11 cellular contexts compared by ENCODE assay signal in the genomic region with DNA sequence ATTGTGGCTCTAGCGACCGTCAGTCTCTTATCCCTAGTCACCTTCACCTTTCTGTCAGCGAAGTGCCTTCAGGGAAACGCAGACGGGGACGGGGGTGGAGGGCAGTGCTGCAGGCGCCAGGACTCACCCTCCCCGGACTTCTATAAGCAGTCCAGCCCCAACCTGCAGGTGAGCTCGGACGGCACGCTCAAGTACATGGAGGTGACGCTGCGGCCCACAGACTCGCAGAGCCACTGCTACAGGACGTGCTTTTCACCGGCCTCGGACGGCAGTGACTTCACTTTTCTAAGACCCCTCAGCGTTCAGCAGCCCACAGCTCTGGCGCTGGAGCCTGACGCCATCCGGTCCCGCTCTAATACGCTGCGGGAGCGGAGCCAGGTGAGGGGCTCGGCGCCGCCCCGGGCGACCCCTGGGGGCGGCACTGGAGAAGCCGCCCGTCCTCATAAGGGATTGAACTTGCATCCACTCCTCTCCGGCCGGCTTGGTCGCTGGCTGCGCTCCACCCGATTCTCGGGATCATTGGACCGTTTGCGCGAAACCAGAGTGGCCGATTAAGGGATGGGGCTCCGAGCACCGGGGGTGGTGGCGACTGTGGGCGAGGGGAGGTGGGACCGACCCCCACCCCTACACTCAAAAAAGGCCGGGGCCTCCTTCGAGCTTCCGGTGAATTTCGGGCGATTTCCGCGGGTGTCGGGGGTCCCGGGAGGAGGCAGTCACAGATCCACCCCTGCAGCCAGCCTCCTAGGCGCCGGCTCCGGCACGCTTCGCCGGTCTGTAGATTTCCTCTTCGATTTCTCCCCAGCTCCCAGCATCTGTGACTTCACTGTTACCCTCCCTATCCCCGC. TPM values are rescaled to one million over a fixed set of nuclear protein-coding genes. Genes with fewer than 3 reads are reported as not detected.
DNase-seq lines count a peak whose midpoint lies in the region; ATAC-seq and TF ChIP-seq lines count a peak whose summit lies in the region.
"Had no signal": no experiment of that assay in that cellular context is flagged by ENCODE, and none has a peak within 500 bp of the region (broad histone marks: within the 10 kb centered on the region; RNA-seq: fewer than 3 reads in every experiment).

No MANE protein-coding gene starts in this region.

- H3K27ac ChIP-seq in stomach = no peak overlapping the region
- H3K27ac ChIP-seq: colonic mucosa, prostate gland had no signal

- POLR2A ChIA-PET in activated CD4-positive, alpha-beta memory T cell treated with anti-CD3 and anti-CD28 coated beads for 36 hours (lab: Charles Lee) = no interaction called here
- POLR2A ChIA-PET in activated CD4-positive, alpha-beta memory T cell treated with anti-CD3 and anti-CD28 coated beads, Interleukin-2, amount 10 ng/mL, durations not matched to agents 7 days and 5 days (lab: Charles Lee) = no interaction called here
- POLR2A ChIA-PET in GM10248 (lab: Yijun Ruan, JAX) = no interaction called here

- no peak for TF ChIP-seq CTCF in stomach (IDR thresholded peaks at IDR 0.05)
- TF ChIP-seq CTCF in GM10248 (IDR thresholded peaks at IDR 0.05; ENCODE audit: control extremely low read depth, extremely low read depth, low read depth, missing control alignments) = no peak

- H3K4me1 Mint-ChIP-seq in activated CD4-positive, alpha-beta memory T cell treated with anti-CD3 and anti-CD28 coated beads for 36 hours (ENCODE audit: low read depth) = peaks cover 12% of the 10 kb centered on the region
- H3K4me1 Mint-ChIP-seq in activated CD4-positive, alpha-beta memory T cell treated with anti-CD3 and anti-CD28 coated beads, Interleukin-2, amount 10 ng/mL, durations not matched to agents 7 days and 5 days = peaks cover 8% of the 10 kb centered on the region

- H3K4me3 ChIP-seq in stomach = peak overlapping the region in 3 of 4 donors; percentile 2 to 39 (median 23)
- H3K4me3 ChIP-seq: colonic mucosa, prostate gland had no signal

- no peaks in the 10 kb centered on the region for H3K9me3 Mint-ChIP-seq in activated CD4-positive, alpha-beta memory T cell treated with anti-CD3 and anti-CD28 coated beads for 36 hours
- no peaks in the 10 kb centered on the region for H3K9me3 Mint-ChIP-seq in activated CD4-positive, alpha-beta memory T cell treated with anti-CD3 and anti-CD28 coated beads, Interleukin-2, amount 10 ng/mL, durations not matched to agents 7 days and 5 days

- peak overlapping the region; percentile 60 for H3K4me3 Mint-ChIP-seq in activated CD4-positive, alpha-beta memory T cell treated with anti-CD3 and anti-CD28 coated beads for 36 hours
- no peak overlapping the region for H3K4me3 Mint-ChIP-seq in activated CD4-positive, alpha-beta memory T cell treated with anti-CD3 and anti-CD28 coated beads, Interleukin-2, amount 10 ng/mL, durations not matched to agents 7 days and 5 days

- H3K36me3 Mint-ChIP-seq in activated CD4-positive, alpha-beta memory T cell treated with anti-CD3 and anti-CD28 coated beads for 36 hours = no peaks in the 10 kb centered on the region
- no peaks in the 10 kb centered on the region for H3K36me3 Mint-ChIP-seq in activated CD4-positive, alpha-beta memory T cell treated with anti-CD3 and anti-CD28 coated beads, Interleukin-2, amount 10 ng/mL, durations not matched to agents 7 days and 5 days (ENCODE audit: low read depth)

- DNase-seq in activated CD4-positive, alpha-beta memory T cell treated with anti-CD3 and anti-CD28 coated beads for 36 hours = no peak
- DNase-seq in activated CD4-positive, alpha-beta memory T cell treated with anti-CD3 and anti-CD28 coated beads, Interleukin-2, amount 10 ng/mL, durations not matched to agents 7 days and 5 days = no peak
- DNase-seq in ecto neural progenitor cell (ENCODE audit: low spot score) (peak; percentile 55), stomach (no peak), GM10248 (ENCODE audit: extremely low spot score) (no peak), RKO (ENCODE audit: low spot score) (no peak)
- DNase-seq: colonic mucosa had no signal

- H3K4me1 ChIP-seq in stomach = peaks cover 12 to 50% (median 30%) of the 10 kb centered on the region in 4 donors
- H3K4me1 ChIP-seq: colonic mucosa, prostate gland had no signal

- peaks cover 0 to 88% (median 28%) of the 10 kb centered on the region in 3 donors for H3K27me3 ChIP-seq in stomach

- TF ChIP-seq POLR2A in stomach (IDR thresholded peaks at IDR 0.05) = no peak

- CTCF ChIA-PET in activated CD4-positive, alpha-beta memory T cell treated with anti-CD3 and anti-CD28 coated beads for 36 hours (lab: Charles Lee) = interaction anchor here (1.5 to 3.1 kb wide), 3 partner anchors 15 to 70 kb away, joined by 4 to 16 read pairs (median 6); no protein-coding TSS in a partner anchor
- CTCF ChIA-PET in activated CD4-positive, alpha-beta memory T cell treated with anti-CD3 and anti-CD28 coated beads, Interleukin-2, amount 10 ng/mL, durations not matched to agents 7 days and 5 days (lab: Charles Lee) = interaction anchor here (1.0 kb wide), 1 partner anchor 21 kb away, joined by 4 read pairs; no protein-coding TSS in a partner anchor
- CTCF ChIA-PET in GM10248 (lab: Yijun Ruan, JAX) = interaction anchor here (1.7 to 4.7 kb wide), 8 partner anchors 11 to 73 kb away, joined by 3 to 31 read pairs (median 10); a partner anchor contains a TSS

- intact Hi-C loops in activated CD4-positive, alpha-beta memory T cell treated with anti-CD3 and anti-CD28 coated beads for 36 hours (cut with micrococcal nuclease) = no loop called here
- intact Hi-C loops in stomach (cut with DNase I; ENCODE audit: low total_unique reads) = no loop called here

- peaks cover 76% of the 10 kb centered on the region for H3K27me3 Mint-ChIP-seq in activated CD4-positive, alpha-beta memory T cell treated with anti-CD3 and anti-CD28 coated beads for 36 hours
- H3K27me3 Mint-ChIP-seq in activated CD4-positive, alpha-beta memory T cell treated with anti-CD3 and anti-CD28 coated beads, Interleukin-2, amount 10 ng/mL, durations not matched to agents 7 days and 5 days = peaks cover 82% of the 10 kb centered on the region

- 19 to 46% (median 30%) methylated on average over 42 to 66 of the region's 66 CpGs for WGBS in stomach, 5 donors

- H3K9me3 ChIP-seq in stomach = peaks cover 0 to 12% (median 0%) of the 10 kb centered on the region in 4 donors
- H3K9me3 ChIP-seq: colonic mucosa, prostate gland had no signal

- peak; percentile 13 for ATAC-seq in HG03095 (IDR thresholded peaks at IDR 0.05; ENCODE audit: unreplicated experiment)
- ATAC-seq in SK-N-SH treated with all-trans-retinoic acid at 6 μM for 48 hours = no peak
- ATAC-seq: Panc1 had no signal

- no peak overlapping the region for H3K27ac Mint-ChIP-seq in activated CD4-positive, alpha-beta memory T cell treated with anti-CD3 and anti-CD28 coated beads for 36 hours
- no peak overlapping the region for H3K27ac Mint-ChIP-seq in activated CD4-positive, alpha-beta memory T cell treated with anti-CD3 and anti-CD28 coated beads, Interleukin-2, amount 10 ng/mL, durations not matched to agents 7 days and 5 days

- peaks cover 0 to 47% (median 6%) of the 10 kb centered on the region in 4 donors for H3K36me3 ChIP-seq in stomach
- H3K36me3 ChIP-seq: colonic mucosa, prostate gland had no signal

- TF ChIP-seq EP300 in stomach (IDR thresholded peaks at IDR 0.05) = no peak

TF ChIP-seq in SK-N-SH treated with all-trans-retinoic acid at 6 μM for 48 hours, 23 proteins besides CTCF, POLR2A, EP300 and RAD21:
- TF ChIP-seq ZC3H10 (CRISPR knock-in tag; IDR thresholded peaks at IDR 0.05) (no peak), ZNF70 (CRISPR knock-in tag; IDR thresholded peaks at IDR 0.05) (no peak), ZNF8 (CRISPR knock-in tag; IDR thresholded peaks at IDR 0.05) (no peak), SNAI2 (CRISPR knock-in tag; IDR thresholded peaks at IDR 0.05) (no peak)
- TF ChIP-seq, protein P1, sequence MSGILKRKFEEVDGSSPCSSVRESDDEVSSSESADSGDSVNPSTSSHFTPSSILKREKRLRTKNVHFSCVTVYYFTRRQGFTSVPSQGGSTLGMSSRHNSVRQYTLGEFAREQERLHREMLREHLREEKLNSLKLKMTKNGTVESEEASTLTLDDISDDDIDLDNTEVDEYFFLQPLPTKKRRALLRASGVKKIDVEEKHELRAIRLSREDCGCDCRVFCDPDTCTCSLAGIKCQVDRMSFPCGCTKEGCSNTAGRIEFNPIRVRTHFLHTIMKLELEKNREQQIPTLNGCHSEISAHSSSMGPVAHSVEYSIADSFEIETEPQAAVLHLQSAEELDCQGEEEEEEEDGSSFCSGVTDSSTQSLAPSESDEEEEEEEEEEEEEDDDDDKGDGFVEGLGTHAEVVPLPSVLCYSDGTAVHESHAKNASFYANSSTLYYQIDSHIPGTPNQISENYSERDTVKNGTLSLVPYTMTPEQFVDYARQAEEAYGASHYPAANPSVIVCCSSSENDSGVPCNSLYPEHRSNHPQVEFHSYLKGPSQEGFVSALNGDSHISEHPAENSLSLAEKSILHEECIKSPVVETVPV (CRISPR knock-in tag; IDR thresholded peaks at IDR 0.05) = no peak

RNA-seq across cellular contexts. Expression of a gene that starts 2.7 kb away (rescaled TPM):
- total RNA-seq in activated CD4-positive, alpha-beta memory T cell treated with anti-CD3 and anti-CD28 coated beads for 36 hours = not detected
- not detected for total RNA-seq in activated CD4-positive, alpha-beta memory T cell treated with anti-CD3 and anti-CD28 coated beads, Interleukin-2, amount 10 ng/mL, durations not matched to agents 7 days and 5 days
- total RNA-seq in stomach = 1 to 10 TPM in 3 of 5 donors, not detected in 2; 2.0 to 3.5 (median 2.7) TPM
- under 1 TPM in 2 of 3 donors, not detected in 1; 0.08 to 0.12 TPM for polyA plus RNA-seq in stomach

RNA-seq across cellular contexts. Expression of a gene that starts 6.7 kb away (rescaled TPM):
- total RNA-seq in activated CD4-positive, alpha-beta memory T cell treated with anti-CD3 and anti-CD28 coated beads for 36 hours = not detected
- total RNA-seq in activated CD4-positive, alpha-beta memory T cell treated with anti-CD3 and anti-CD28 coated beads, Interleukin-2, amount 10 ng/mL, durations not matched to agents 7 days and 5 days = not detected
- 10 to 100 TPM in 1 of 5 donors, 1 to 10 TPM in 2, under 1 TPM in 1, not detected in 1; 0.87 to 15.4 (median 5.0) TPM for total RNA-seq in stomach
- polyA plus RNA-seq in stomach = not detected

RNA-seq across cellular contexts. Expression of a gene that starts 15.8 kb away (rescaled TPM):
- not detected for total RNA-seq in activated CD4-positive, alpha-beta memory T cell treated with anti-CD3 and anti-CD28 coated beads for 36 hours
- total RNA-seq in activated CD4-positive, alpha-beta memory T cell treated with anti-CD3 and anti-CD28 coated beads, Interleukin-2, amount 10 ng/mL, durations not matched to agents 7 days and 5 days = not detected
- 10 to 100 TPM in 4 of 5 donors, 1 to 10 TPM in 1; 7.6 to 35.8 (median 18.8) TPM for total RNA-seq in stomach
- polyA plus RNA-seq in stomach = 10 to 100 TPM; 20.0 to 30.3 (median 29.1) TPM

Comparison
In these comparisons a context has a peak if more than half of its experiments do, and no peak if none do; other contexts are left out.
1. RNA of a gene that starts 15.8 kb away (total RNA-seq): 7.6 to 35.8 TPM in stomach; not detected in activated CD4-positive, alpha-beta memory T cell treated with anti-CD3 and anti-CD28 coated beads, Interleukin-2, amount 10 ng/mL, durations not matched to agents 7 days and 5 days and not detected in activated CD4-positive, alpha-beta memory T cell treated with anti-CD3 and anti-CD28 coated beads for 36 hours; every median in the first group is over 4 times any median in the second.